8 cellular contexts compared by ENCODE assay signal in the genomic region with DNA sequence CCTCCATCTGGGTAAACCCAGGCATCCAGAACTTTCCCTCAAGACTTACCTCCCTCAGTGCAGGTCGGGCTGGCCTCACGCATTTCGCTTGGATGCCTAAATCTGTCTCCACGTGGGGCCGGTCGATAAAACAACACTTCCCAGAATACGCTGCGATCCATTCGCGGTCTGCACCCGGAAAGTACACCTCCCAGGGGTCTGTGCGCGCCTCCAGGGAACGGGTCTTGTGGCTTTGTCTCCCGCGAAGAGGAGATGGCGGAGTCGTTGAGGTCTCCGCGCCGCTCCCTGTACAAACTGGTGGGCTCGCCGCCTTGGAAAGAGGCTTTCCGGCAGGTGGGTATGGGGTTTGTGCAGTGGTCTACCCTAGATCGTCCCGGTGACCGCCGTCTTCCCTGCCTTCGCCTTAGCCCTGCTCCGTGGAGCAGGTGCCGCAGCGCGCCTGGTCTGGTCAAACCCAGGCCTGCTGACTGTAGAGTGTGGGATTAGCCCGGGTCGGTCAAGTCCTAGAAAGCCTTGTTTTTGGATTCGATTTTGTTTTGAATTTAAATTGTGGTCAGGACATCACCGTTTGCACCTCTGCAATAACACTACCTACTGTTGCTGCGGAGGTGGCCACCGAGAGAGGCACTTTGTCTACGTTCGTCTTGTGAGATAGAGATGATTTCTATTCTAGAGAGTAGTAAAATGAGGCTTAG. TPM values are rescaled to one million over a fixed set of nuclear protein-coding genes. Genes with fewer than 3 reads are reported as not detected.
A peak's percentile ranks its signal among the peaks of the same experiment; 100 is the strongest.
DNase-seq lines count a peak whose midpoint lies in the region; ATAC-seq and TF ChIP-seq lines count a peak whose summit lies in the region.

A gene with protein sequence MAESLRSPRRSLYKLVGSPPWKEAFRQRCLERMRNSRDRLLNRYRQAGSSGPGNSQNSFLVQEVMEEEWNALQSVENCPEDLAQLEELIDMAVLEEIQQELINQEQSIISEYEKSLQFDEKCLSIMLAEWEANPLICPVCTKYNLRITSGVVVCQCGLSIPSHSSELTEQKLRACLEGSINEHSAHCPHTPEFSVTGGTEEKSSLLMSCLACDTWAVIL (plus strand): TSS at position 224 of the 695 bp plus-strand sequence. CDS start 29 bp downstream, at position 253.

- H3K27ac ChIP-seq in hepatocyte: peak within 1 kb of the TSS; percentile 97

- ATAC-seq in HG02678 (IDR thresholded peaks at IDR 0.05; ENCODE audit: unreplicated experiment): peak; percentile 58

- TF ChIP-seq CTCF in GM13977 (IDR thresholded peaks at IDR 0.05; ENCODE audit: extremely low read depth, insufficient read depth, missing control alignments): no peak
- no peak for TF ChIP-seq CTCF in hepatocyte (IDR thresholded peaks at IDR 0.05; ENCODE audit: poor library complexity)
- TF ChIP-seq CTCF in retinal pigment epithelial cell (conservative IDR thresholded peaks at IDR 0.05; ENCODE audit: low read depth, low read length): no peak

- H3K27me3 ChIP-seq in hepatocyte: no peaks in the 10 kb centered on the region

- no peaks in the 10 kb centered on the region for H3K36me3 ChIP-seq in hepatocyte (replicated peaks; ENCODE audit: insufficient read depth, low read depth)

- DNase-seq in GM13977 (ENCODE audit: low spot score) (peak; percentile 84), NCI-H1436 treated with DMSO at 0.1 percent for 48 hours (lab: John Stamatoyannopoulos, UW) (peak; percentile 57), T-helper 1 cell (peak; percentile 71 to 88 (median 81)), amygdala (lab: John Stamatoyannopoulos, UW) (peak in 53 of 56 donors; percentile 75 to 98 (median 93)), hepatocyte (ENCODE audit: low spot score) (peak; percentile 93), retinal pigment epithelial cell (ENCODE audit: low read depth) (peak; percentile 67), cortex of kidney (lab: John Stamatoyannopoulos, UW) (no peak)

- H3K4me2 ChIP-seq in hepatocyte: peak within 1 kb of the TSS; percentile 90

- WGBS in hepatocyte (ENCODE audit: low lambda C conversion rate, missing lambda C conversion rate): 1% methylated on average over 41 of the region's 41 CpGs

- H3K4me3 ChIP-seq in hepatocyte: peak within 1 kb of the TSS; percentile 59
- H3K4me3 ChIP-seq in retinal pigment epithelial cell (ENCODE audit: low read length): peak within 1 kb of the TSS; percentile 92

- no peaks in the 10 kb centered on the region for H3K9me2 ChIP-seq in hepatocyte (replicated peaks; ENCODE audit: insufficient read depth)

- H3K9me3 ChIP-seq in hepatocyte (ENCODE audit: low read depth): no peaks in the 10 kb centered on the region

- H4K20me1 ChIP-seq in hepatocyte (ENCODE audit: insufficient read depth, poor library complexity, severe bottlenecking): no peaks in the 10 kb centered on the region

- peaks cover 77% of the 10 kb centered on the region for H3K79me2 ChIP-seq in hepatocyte

- peak within 1 kb of the TSS; percentile 45 for H2AFZ ChIP-seq in hepatocyte

- H3K4me1 ChIP-seq in hepatocyte (ENCODE audit: insufficient read depth): peaks cover 23% of the 10 kb centered on the region

- in situ Hi-C loops in GM13977 (cut with MboI; ENCODE audit: low pct_unique_long_range_greater_than_20kb, low sequenced_read_pairs, unreplicated experiment): no loop called here

RNA-seq across cellular contexts. Expression of the gene that starts here (rescaled TPM):
- 57.4 and 57.6 TPM in 2 replicates for total RNA-seq in hepatocyte
- polyA plus RNA-seq in hepatocyte: 51.6 and 60.7 TPM in 2 replicates
